Comparison of ENCODE assay signal across 25 cellular contexts in the genomic region with DNA sequence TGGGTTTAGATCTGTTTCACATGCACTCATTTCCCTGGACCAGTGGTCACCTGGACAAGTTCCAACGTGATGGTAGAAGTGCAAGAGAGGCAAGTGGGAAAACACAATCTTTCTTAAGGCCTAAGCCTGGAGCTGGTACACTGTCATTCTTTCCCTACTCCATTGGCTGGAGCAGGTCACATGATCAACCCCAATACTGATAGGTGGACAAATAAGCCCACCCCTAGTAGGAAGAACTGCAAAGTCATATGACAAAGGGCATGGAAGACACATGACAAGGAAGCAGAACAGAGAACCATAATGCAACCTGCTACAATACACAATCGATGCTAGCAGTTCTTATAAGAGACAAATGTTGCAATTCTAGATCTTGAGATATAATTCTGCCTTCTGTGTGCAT.
DNase-seq lines count a peak whose midpoint lies in the region; ATAC-seq and TF ChIP-seq lines count a peak whose summit lies in the region.
"Had no signal": no experiment of that assay in that cellular context is flagged by ENCODE, and none has a peak within 500 bp of the region (broad histone marks: within the 10 kb centered on the region; RNA-seq: fewer than 3 reads in every experiment).

No MANE protein-coding gene starts in this region.

- H3K18ac ChIP-seq in mesendoderm (ENCODE audit: low read length): no peak overlapping the region

- H3K27me3 ChIP-seq in mesendoderm (ENCODE audit: insufficient read depth, low read length, poor library complexity) (no peaks in the 10 kb centered on the region), GM23248 (replicated peaks; ENCODE audit: insufficient read depth) (no peaks in the 10 kb centered on the region)
- H3K27me3 ChIP-seq: BE2C, BLaER1 had no signal

- H3K4me3 Mint-ChIP-seq in WTC11: no peak overlapping the region
- H3K4me3 Mint-ChIP-seq: CD14-positive monocyte; CD4-positive, alpha-beta memory T cell; CD4-positive, CD25-positive, alpha-beta regulatory T cell; CD8-positive, alpha-beta memory T cell had no signal

- H3K36me3 ChIP-seq in mesendoderm (ENCODE audit: control insufficient read depth, insufficient read depth, low read length): no peaks in the 10 kb centered on the region
- H3K36me3 ChIP-seq in GM23248 (ENCODE audit: low read depth): no peaks in the 10 kb centered on the region
- H3K36me3 ChIP-seq: BLaER1 had no signal

- H2BK120ac ChIP-seq in mesendoderm (ENCODE audit: low read depth, low read length): no peak overlapping the region

- no peak overlapping the region for H3K56ac ChIP-seq in mesendoderm (ENCODE audit: low read length)

- no peaks in the 10 kb centered on the region for H3K9me2 ChIP-seq in GM23248 (ENCODE audit: insufficient read depth)

- H2AK5ac ChIP-seq in mesendoderm (ENCODE audit: low read length): no peak overlapping the region

- no peak overlapping the region for H3K27ac Mint-ChIP-seq in WTC11
- H3K27ac Mint-ChIP-seq: CD4-positive, alpha-beta memory T cell; CD4-positive, CD25-positive, alpha-beta regulatory T cell; CD8-positive, alpha-beta memory T cell had no signal

- no peak overlapping the region for H2AFZ ChIP-seq in GM23248

- H3K4me1 ChIP-seq in mesendoderm (ENCODE audit: control insufficient read depth, low read depth, low read length): no peaks in the 10 kb centered on the region
- H3K4me1 ChIP-seq in GM23248 (ENCODE audit: insufficient read depth): no peaks in the 10 kb centered on the region
- H3K4me1 ChIP-seq: BE2C had no signal

- H3K79me1 ChIP-seq in mesendoderm (ENCODE audit: low read length): no peaks in the 10 kb centered on the region

- H3K23ac ChIP-seq in mesendoderm (ENCODE audit: low read length): no peak overlapping the region

- no peak overlapping the region for H3K9ac ChIP-seq in mesendoderm (ENCODE audit: low read length)
- no peak overlapping the region for H3K9ac ChIP-seq in GM23248
- H3K9ac ChIP-seq: BLaER1 had no signal

- H3K36me3 Mint-ChIP-seq in WTC11: peaks cover 2% of the 10 kb centered on the region; the same call in 1 of the 2 replicates
- H3K36me3 Mint-ChIP-seq: CD14-positive monocyte; CD4-positive, alpha-beta memory T cell; CD4-positive, CD25-positive, alpha-beta regulatory T cell; CD8-positive, alpha-beta memory T cell had no signal

- no peak for TF ChIP-seq CTCF in WTC11 (IDR thresholded peaks at IDR 0.05)
- TF ChIP-seq CTCF in GM20000 (IDR thresholded peaks at IDR 0.05; ENCODE audit: extremely low read depth, missing control alignments): no peak

- H3K4me2 ChIP-seq in mesendoderm (ENCODE audit: low read length) (no peak overlapping the region), GM23248 (ENCODE audit: unreplicated experiment) (no peak overlapping the region)
- H3K4me2 ChIP-seq: BLaER1 had no signal

- H3K79me2 ChIP-seq in mesendoderm (ENCODE audit: control insufficient read depth, insufficient read depth, low read length): no peaks in the 10 kb centered on the region
- H3K79me2 ChIP-seq in GM23248 (ENCODE audit: insufficient read depth): no peaks in the 10 kb centered on the region

- no peaks in the 10 kb centered on the region for H3K4me1 Mint-ChIP-seq in WTC11
- H3K4me1 Mint-ChIP-seq: CD14-positive monocyte; CD4-positive, alpha-beta memory T cell; CD4-positive, CD25-positive, alpha-beta regulatory T cell; CD8-positive, alpha-beta memory T cell had no signal

- in situ Hi-C loops in GM23248 (cut with MboI): no loop called here

- no CpG with 5 or more reads among the region's 2 CpGs for WGBS in mesendoderm (ENCODE audit: extremely low coverage, insufficient coverage, low lambda C conversion rate)
- 4 to 7% methylated on average over 2 of the region's 2 CpGs for WGBS in GM23248 (ENCODE audit: low coverage in 1 of 2, low lambda C conversion rate in 2 of 2, missing lambda C conversion rate in 2 of 2), 2 experiments

- no peak overlapping the region for H4K8ac ChIP-seq in mesendoderm (ENCODE audit: low read depth, low read length)

- CTCF ChIA-PET in WTC11 (lab: Charles Lee): interaction anchor here (1.0 to 1.4 kb wide), 2 partner anchors 11 to 26 kb away, joined by 3 to 4 read pairs; no protein-coding TSS in a partner anchor

- H3K9me3 Mint-ChIP-seq in WTC11: peaks cover 33% of the 10 kb centered on the region

- ATAC-seq in WTC11: no peak
- no peak for ATAC-seq in HG02840 (IDR thresholded peaks at IDR 0.05; ENCODE audit: low FRiP score, unreplicated experiment)
- ATAC-seq: GM12878 had no signal

- H3F3A ChIP-seq in GM23248 (ENCODE audit: insufficient read depth): no peaks in the 10 kb centered on the region

- 0 out of 2 replicates have a peak, but pooled peaks cover 4% of the 10 kb centered on the region for H3K27me3 Mint-ChIP-seq in WTC11 (ENCODE audit: low read depth)
- H3K27me3 Mint-ChIP-seq: CD4-positive, alpha-beta memory T cell; CD4-positive, CD25-positive, alpha-beta regulatory T cell; CD8-positive, alpha-beta memory T cell had no signal

- no peaks in the 10 kb centered on the region for H3K9me3 ChIP-seq in GM23248 (ENCODE audit: low read depth)
- H3K9me3 ChIP-seq: BE2C, BLaER1 had no signal

- no peak overlapping the region for H3K4me3 ChIP-seq in mesendoderm (ENCODE audit: low read length)
- no peak overlapping the region for H3K4me3 ChIP-seq in GM23248
- H3K4me3 ChIP-seq: BLaER1, GM12878 had no signal

- H3K27ac ChIP-seq in mesendoderm (ENCODE audit: low read depth, low read length) (no peak overlapping the region), GM23248 (no peak overlapping the region)
- H3K27ac ChIP-seq: BLaER1 had no signal

- no peak overlapping the region for H3K4ac ChIP-seq in mesendoderm (ENCODE audit: low read depth, low read length)

- H2BK15ac ChIP-seq in mesendoderm (replicated peaks; ENCODE audit: low read depth): no peak overlapping the region

- POLR2A ChIA-PET in WTC11 (lab: Charles Lee): no interaction called here

- no peaks in the 10 kb centered on the region for H4K20me1 ChIP-seq in GM23248 (ENCODE audit: insufficient read depth)
- H4K20me1 ChIP-seq: BLaER1 had no signal

- H4K5ac ChIP-seq in mesendoderm (ENCODE audit: low read length): no peak overlapping the region

- DNase-seq in NCI-H82 (lab: John Stamatoyannopoulos, UW) (peak; percentile 10), NCI-H82 treated with DMSO at 0.1 percent for 48 hours (lab: John Stamatoyannopoulos, UW; ENCODE audit: unreplicated experiment) (no peak), WTC11 (ENCODE audit: low spot score) (no peak), mesendoderm (peak; percentile 6), GM23248 (no peak), GM20000 (ENCODE audit: low spot score) (no peak)
- DNase-seq: 8988T; ACHN; BE2C; C1 segment of cervical spinal cord; CD4-positive, alpha-beta memory T cell; CD4-positive, CD25-positive, alpha-beta regulatory T cell; CD8-positive, alpha-beta memory T cell; COR-L47; DMS 273 treated with DMSO at 0.1 percent for 48 hours; DMS153; DMS53; DMS79; DND-41; EL; GDM1 had no signal

- H2BK5ac ChIP-seq in mesendoderm (ENCODE audit: low read length): no peak overlapping the region

TF ChIP-seq in WTC11, 78 proteins besides CTCF, POLR2A, EP300 and RAD21:
- TF ChIP-seq, protein P1, sequence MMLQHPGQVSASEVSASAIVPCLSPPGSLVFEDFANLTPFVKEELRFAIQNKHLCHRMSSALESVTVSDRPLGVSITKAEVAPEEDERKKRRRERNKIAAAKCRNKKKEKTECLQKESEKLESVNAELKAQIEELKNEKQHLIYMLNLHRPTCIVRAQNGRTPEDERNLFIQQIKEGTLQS (CRISPR knock-in tag; conservative IDR thresholded peaks at IDR 0.05): no peak
- TF ChIP-seq, protein P2, sequence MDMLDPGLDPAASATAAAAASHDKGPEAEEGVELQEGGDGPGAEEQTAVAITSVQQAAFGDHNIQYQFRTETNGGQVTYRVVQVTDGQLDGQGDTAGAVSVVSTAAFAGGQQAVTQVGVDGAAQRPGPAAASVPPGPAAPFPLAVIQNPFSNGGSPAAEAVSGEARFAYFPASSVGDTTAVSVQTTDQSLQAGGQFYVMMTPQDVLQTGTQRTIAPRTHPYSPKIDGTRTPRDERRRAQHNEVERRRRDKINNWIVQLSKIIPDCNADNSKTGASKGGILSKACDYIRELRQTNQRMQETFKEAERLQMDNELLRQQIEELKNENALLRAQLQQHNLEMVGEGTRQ (CRISPR knock-in tag; IDR thresholded peaks at IDR 0.05): peak; percentile 63

Comparison
In these comparisons a context has a peak if more than half of its experiments do, and no peak if none do; other contexts are left out.
1. DNase-seq: peak in NCI-H82 (single experiment) and mesendoderm (single experiment); none in NCI-H82 treated with DMSO at 0.1 percent for 48 hours (single experiment), WTC11 (single experiment), GM23248 (single experiment) and GM20000 (single experiment).